In genomic region chr11:61972796-61973602, GRCh38 we compare ENCODE assay signal across 10 cellular contexts. TPM values are rescaled to one million over a fixed set of nuclear protein-coding genes. Genes with fewer than 3 reads are reported as not detected.
DNase-seq lines count a peak whose midpoint lies in the region; ATAC-seq, FAIRE-seq and TF ChIP-seq lines count a peak whose summit lies in the region.
"Had no signal": no experiment of that assay in that cellular context is flagged by ENCODE, and none has a peak within 500 bp of the region (broad histone marks: within the 10 kb centered on the region; RNA-seq: fewer than 3 reads in every experiment).

No MANE protein-coding gene starts in this region.

- H3F3A ChIP-seq in PC-9 (ENCODE audit: insufficient read depth, low read depth): peaks cover 56% of the 10 kb centered on the region

- H3K4me3 ChIP-seq in PC-9 (peak overlapping the region; percentile 44; the same call in 1 of the 2 replicates), epithelial cell of proximal tubule (ENCODE audit: low read depth, low read length) (no peak overlapping the region)

- ATAC-seq in omental fat pad (ENCODE audit: low FRiP score): peak; percentile 16
- ATAC-seq in GM19351 (IDR thresholded peaks at IDR 0.05; ENCODE audit: unreplicated experiment): no peak

- POLR2A ChIA-PET in PC-9 (lab: Charles Lee; ENCODE audit: unreplicated experiment): interaction anchor here (0.5 to 1.4 kb wide), 9 partner anchors 11 to 158 kb away, joined by 3 to 13 read pairs (median 6); no protein-coding TSS in a partner anchor

- H4K20me1 ChIP-seq in PC-9 (ENCODE audit: insufficient read depth): no peaks in the 10 kb centered on the region

- H3K79me2 ChIP-seq in PC-9 (ENCODE audit: low read depth): peaks cover 36% of the 10 kb centered on the region

- no peaks in the 10 kb centered on the region for H3K36me3 ChIP-seq in PC-9 (ENCODE audit: low read depth)

- peak; percentile 7 for DNase-seq in D721Med (ENCODE audit: insufficient read length, low spot score)
- peak; percentile 48 to 97 for DNase-seq in PC-9
- DNase-seq in epithelial cell of proximal tubule (ENCODE audit: low read depth): peak; percentile 96
- DNase-seq in omental fat pad (ENCODE audit: low spot score): no peak
- no peak for DNase-seq in stimulated activated naive CD4-positive, alpha-beta T cell treated with Interleukin-2 at 50 U/mL for 16 hours (lab: John Stamatoyannopoulos, UW)
- no peak for DNase-seq in NCI-H1048 (lab: John Stamatoyannopoulos, UW)
- DNase-seq in NK-92 (lab: John Stamatoyannopoulos, UW; ENCODE audit: unreplicated experiment): no peak

- H3K9me2 ChIP-seq in PC-9 (ENCODE audit: insufficient read depth): no peaks in the 10 kb centered on the region

- TSS peak; percentile 5 for BruUV-seq in PC-9 (replicated peaks; lab: Mats Ljungman, UMichigan)

- CTCF ChIA-PET in PC-9 (lab: Charles Lee): interaction anchor here (0.6 to 1.0 kb wide), 3 partner anchors 40 to 81 kb away, joined by 4 to 5 read pairs (median 4); no protein-coding TSS in a partner anchor

- peak overlapping the region; percentile 99 for H3K4me2 ChIP-seq in PC-9

- TF ChIP-seq CTCF in D721Med (IDR thresholded peaks at IDR 0.05; ENCODE audit: insufficient read depth, missing control alignments) (no peak), PC-9 (conservative IDR thresholded peaks at IDR 0.05) (no peak), epithelial cell of proximal tubule (conservative IDR thresholded peaks at IDR 0.05; ENCODE audit: low read depth, low read length) (no peak), omental fat pad (IDR thresholded peaks at IDR 0.05) (no peak)

- H3K9me3 ChIP-seq in PC-9 (ENCODE audit: insufficient read depth, low read depth): no peaks in the 10 kb centered on the region

- no peak overlapping the region for H2AFZ ChIP-seq in PC-9

- peaks cover 92% of the 10 kb centered on the region for H3K4me1 ChIP-seq in PC-9 (replicated peaks; ENCODE audit: insufficient read depth)

- H3K27me3 ChIP-seq in PC-9 (ENCODE audit: insufficient read depth, low read depth): no peaks in the 10 kb centered on the region

- H3K27ac ChIP-seq in PC-9: peak overlapping the region; percentile 99

- intact Hi-C loops in PC-9 (cut with micrococcal nuclease; ENCODE audit: unreplicated experiment): loop anchor here (1.0 to 5.0 kb wide), 5 partner anchors 13 to 276 kb away; no protein-coding TSS in a partner anchor

- no peak for FAIRE-seq in D721Med (lab: Jason Lieb, UNC)

RNA-seq across cellular contexts. Expression of gene FTH1, which starts 5.6 kb away (rescaled TPM):
- total RNA-seq in PC-9 (2021) (6,804 and 8,986 TPM in 2 replicates), epithelial cell of proximal tubule (518 and 789 TPM in 2 replicates), omental fat pad (1,000 to 10,000 TPM; 3,477 to 7,075 (median 4,643) TPM)

RNA-seq across cellular contexts. Expression of gene BEST1, which starts 22.8 kb away (rescaled TPM):
- total RNA-seq in PC-9 (2021) (0.81 and 1.2 TPM in 2 replicates), epithelial cell of proximal tubule (0.12 TPM in 1 of 2 replicates, not detected in the other), omental fat pad (10 to 100 TPM in 3 of 4 donors, 1 to 10 TPM in 1; 5.8 to 17.0 (median 12.0) TPM)
- total RNA-seq: HT1080 had no signal

RNA-seq across cellular contexts. Expression of gene RAB3IL1, which starts 55.6 kb away (rescaled TPM):
- total RNA-seq in PC-9 (2021) (4.4 and 10.4 TPM in 2 replicates), epithelial cell of proximal tubule (0.12 and 0.22 TPM in 2 replicates), omental fat pad (10 to 100 TPM; 18.5 to 37.8 (median 25.4) TPM)
- total RNA-seq: mononuclear cell had no signal

Comparison
In these comparisons a context has a peak if more than half of its experiments do, and no peak if none do; other contexts are left out.
1. DNase-seq: peak in D721Med (single experiment), PC-9 (2 of 2) and epithelial cell of proximal tubule (single experiment); none in omental fat pad (single experiment), stimulated activated naive CD4-positive, alpha-beta T cell treated with Interleukin-2 at 50 U/mL for 16 hours (single experiment), NCI-H1048 (single experiment) and NK-92 (single experiment).